Comparison of ENCODE assay signal across 8 cellular contexts in the genomic region with DNA sequence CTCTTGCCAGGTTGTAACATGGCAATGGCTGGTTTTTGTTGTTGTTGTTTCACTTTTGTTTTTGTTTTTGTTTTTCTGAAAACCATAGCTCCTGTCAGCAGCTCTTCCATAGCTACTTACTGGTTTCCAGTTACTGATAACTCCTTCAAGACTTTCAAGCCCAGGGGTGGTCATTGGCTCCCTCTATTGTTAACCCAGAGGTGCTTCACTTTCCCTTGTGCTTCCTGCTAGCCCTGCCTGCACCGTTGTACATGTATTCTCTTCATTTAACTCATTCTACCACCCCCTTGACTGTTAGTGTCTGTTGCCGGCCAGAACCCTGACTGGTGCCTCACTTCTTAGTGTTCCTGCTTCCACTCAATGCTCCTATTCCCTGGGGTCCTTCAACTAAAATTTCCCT. TPM values are rescaled to one million over a fixed set of nuclear protein-coding genes. Genes with fewer than 3 reads are reported as not detected.
DNase-seq lines count a peak whose midpoint lies in the region; ATAC-seq and TF ChIP-seq lines count a peak whose summit lies in the region.

No MANE protein-coding gene starts in this region.

- intact Hi-C loops in thyroid gland (cut with DNase I), result no loop called here

- WGBS in thyroid gland, 2 donors, result 29 to 31% methylated on average over 2 of the region's 2 CpGs

- peak; percentile 84 for ATAC-seq in HG02610 (IDR thresholded peaks at IDR 0.05; ENCODE audit: unreplicated experiment)

- H3K9me3 ChIP-seq in thyroid gland, result no peaks in the 10 kb centered on the region

- no peaks in the 10 kb centered on the region for H3K36me3 ChIP-seq in thyroid gland

- H3K36me3 Mint-ChIP-seq in activated CD4-positive, alpha-beta T cell treated with anti-CD3 and anti-CD28 coated beads, Interleukin-2, amount 10 ng/mL, durations not matched to agents 7 days and 5 days (ENCODE audit: low read depth), result peaks cover 9% of the 10 kb centered on the region

- H3K27ac Mint-ChIP-seq in activated CD4-positive, alpha-beta T cell treated with anti-CD3 and anti-CD28 coated beads, Interleukin-2, amount 10 ng/mL, durations not matched to agents 7 days and 5 days, result peak overlapping the region; percentile 57

- no peak for TF ChIP-seq POLR2A in thyroid gland (IDR thresholded peaks at IDR 0.05)

- H3K4me3 Mint-ChIP-seq in activated CD4-positive, alpha-beta T cell treated with anti-CD3 and anti-CD28 coated beads, Interleukin-2, amount 10 ng/mL, durations not matched to agents 7 days and 5 days, result no peak overlapping the region

- H3K27me3 ChIP-seq in thyroid gland, result no peaks in the 10 kb centered on the region

- no peaks in the 10 kb centered on the region for H3K27me3 Mint-ChIP-seq in activated CD4-positive, alpha-beta T cell treated with anti-CD3 and anti-CD28 coated beads, Interleukin-2, amount 10 ng/mL, durations not matched to agents 7 days and 5 days

- peaks cover 4% of the 10 kb centered on the region for H3K9me3 Mint-ChIP-seq in activated CD4-positive, alpha-beta T cell treated with anti-CD3 and anti-CD28 coated beads, Interleukin-2, amount 10 ng/mL, durations not matched to agents 7 days and 5 days

- DNase-seq in NCI-H1092 treated with DMSO at 0.1 percent for 48 hours (lab: John Stamatoyannopoulos, UW) (peak; percentile 14), NCI-H1092 (lab: John Stamatoyannopoulos, UW) (no peak), NCI-H1436 treated with DMSO at 0.1 percent for 48 hours (lab: John Stamatoyannopoulos, UW) (peak; percentile 40), fibroblast of peridontal ligament (ENCODE audit: extremely low read depth) (peak; percentile 2), thyroid gland (peak; percentile 3 to 14), GM03348 (ENCODE audit: low spot score) (no peak)
- DNase-seq in activated CD4-positive, alpha-beta T cell treated with anti-CD3 and anti-CD28 coated beads, Interleukin-2, amount 10 ng/mL, durations not matched to agents 7 days and 5 days, result peak; percentile 82

- POLR2A ChIA-PET in activated CD4-positive, alpha-beta T cell treated with anti-CD3 and anti-CD28 coated beads, Interleukin-2, amount 10 ng/mL, durations not matched to agents 7 days and 5 days (lab: Charles Lee), result no interaction called here

- peaks cover 40% of the 10 kb centered on the region for H3K4me1 Mint-ChIP-seq in activated CD4-positive, alpha-beta T cell treated with anti-CD3 and anti-CD28 coated beads, Interleukin-2, amount 10 ng/mL, durations not matched to agents 7 days and 5 days

- no peak overlapping the region for H3K4me3 ChIP-seq in thyroid gland (replicated peaks in 1 of 3)

- TF ChIP-seq CTCF in thyroid gland (IDR thresholded peaks at IDR 0.05), result peak in 2 of 6 experiments; percentile 12 to 32

- CTCF ChIA-PET in activated CD4-positive, alpha-beta T cell treated with anti-CD3 and anti-CD28 coated beads, Interleukin-2, amount 10 ng/mL, durations not matched to agents 7 days and 5 days (lab: Charles Lee), result interaction anchor here (0.6 to 5.7 kb wide), 13 partner anchors 9 to 153 kb away, joined by 3 to 17 read pairs (median 5); no protein-coding TSS in a partner anchor

- no peak overlapping the region for H3K27ac ChIP-seq in thyroid gland

- no peaks in the 10 kb centered on the region for H3K4me1 ChIP-seq in thyroid gland

RNA-seq across cellular contexts. Expression of gene TRAT1, which starts 4.2 kb away (rescaled TPM):
- total RNA-seq in activated CD4-positive, alpha-beta T cell treated with anti-CD3 and anti-CD28 coated beads, Interleukin-2, amount 10 ng/mL, durations not matched to agents 7 days and 5 days, result 100 to 1,000 TPM; 126 to 151 TPM
- total RNA-seq in thyroid gland, result 1 to 10 TPM in 2 of 4 donors, under 1 TPM in 1, not detected in 1; 0.56 to 1.6 (median 1.3) TPM

Comparison
In these comparisons a context has a peak if more than half of its experiments do, and no peak if none do; other contexts are left out.
1. DNase-seq: peak in NCI-H1092 treated with DMSO at 0.1 percent for 48 hours (single experiment), NCI-H1436 treated with DMSO at 0.1 percent for 48 hours (single experiment), activated CD4-positive, alpha-beta T cell treated with anti-CD3 and anti-CD28 coated beads, Interleukin-2, amount 10 ng/mL, durations not matched to agents 7 days and 5 days (single experiment), fibroblast of peridontal ligament (single experiment) and thyroid gland (2 of 2); none in NCI-H1092 (single experiment) and GM03348 (single experiment).
2. RNA of gene TRAT1, which starts 4.2 kb away (total RNA-seq): 126 to 151 TPM in activated CD4-positive, alpha-beta T cell treated with anti-CD3 and anti-CD28 coated beads, Interleukin-2, amount 10 ng/mL, durations not matched to agents 7 days and 5 days; 0.56 to 1.6 TPM in thyroid gland; every median in the first group is over 10 times any median in the second.